Comparison of ENCODE assay signal across 1 cellular context in the genomic region with DNA sequence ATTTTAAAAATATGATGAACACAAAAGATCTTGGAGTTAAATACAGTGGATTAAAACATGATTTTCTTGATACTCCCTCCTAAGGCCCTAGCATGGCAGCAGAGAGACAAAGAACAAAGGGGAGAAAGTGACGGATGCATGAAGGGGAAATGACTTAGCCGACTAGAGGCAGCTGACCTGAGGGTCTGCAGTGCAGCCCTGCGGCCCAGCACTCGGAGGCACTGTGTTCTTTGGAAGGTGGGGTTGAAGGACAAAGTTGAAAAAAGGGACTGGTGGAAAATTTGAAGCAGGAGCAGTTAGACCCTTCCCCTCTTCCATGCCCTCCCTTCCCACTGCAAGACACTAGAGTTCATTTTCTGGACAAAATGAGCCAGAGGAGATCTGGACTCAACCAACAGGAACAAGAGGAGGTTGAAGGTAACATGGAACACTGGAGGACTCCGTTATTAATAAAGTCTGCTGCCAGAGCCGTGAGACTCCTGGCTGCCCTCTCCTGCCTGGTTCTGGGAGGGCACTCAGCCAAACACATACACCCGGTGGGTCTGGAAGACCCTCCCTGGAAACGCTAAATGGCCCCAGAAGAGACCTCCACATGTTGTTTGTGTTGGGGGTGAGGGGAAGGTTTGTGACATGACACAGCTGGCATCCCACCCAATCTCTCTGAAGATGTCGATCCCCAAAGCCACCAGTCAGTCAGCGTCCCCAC.
TF ChIP-seq lines count a peak whose summit lies in the region.

No MANE protein-coding gene starts in this region.

TF ChIP-seq in K562, 482 proteins besides CTCF, POLR2A, EP300 and RAD21 (continued from another document):
- TF ChIP-seq, protein P1, sequence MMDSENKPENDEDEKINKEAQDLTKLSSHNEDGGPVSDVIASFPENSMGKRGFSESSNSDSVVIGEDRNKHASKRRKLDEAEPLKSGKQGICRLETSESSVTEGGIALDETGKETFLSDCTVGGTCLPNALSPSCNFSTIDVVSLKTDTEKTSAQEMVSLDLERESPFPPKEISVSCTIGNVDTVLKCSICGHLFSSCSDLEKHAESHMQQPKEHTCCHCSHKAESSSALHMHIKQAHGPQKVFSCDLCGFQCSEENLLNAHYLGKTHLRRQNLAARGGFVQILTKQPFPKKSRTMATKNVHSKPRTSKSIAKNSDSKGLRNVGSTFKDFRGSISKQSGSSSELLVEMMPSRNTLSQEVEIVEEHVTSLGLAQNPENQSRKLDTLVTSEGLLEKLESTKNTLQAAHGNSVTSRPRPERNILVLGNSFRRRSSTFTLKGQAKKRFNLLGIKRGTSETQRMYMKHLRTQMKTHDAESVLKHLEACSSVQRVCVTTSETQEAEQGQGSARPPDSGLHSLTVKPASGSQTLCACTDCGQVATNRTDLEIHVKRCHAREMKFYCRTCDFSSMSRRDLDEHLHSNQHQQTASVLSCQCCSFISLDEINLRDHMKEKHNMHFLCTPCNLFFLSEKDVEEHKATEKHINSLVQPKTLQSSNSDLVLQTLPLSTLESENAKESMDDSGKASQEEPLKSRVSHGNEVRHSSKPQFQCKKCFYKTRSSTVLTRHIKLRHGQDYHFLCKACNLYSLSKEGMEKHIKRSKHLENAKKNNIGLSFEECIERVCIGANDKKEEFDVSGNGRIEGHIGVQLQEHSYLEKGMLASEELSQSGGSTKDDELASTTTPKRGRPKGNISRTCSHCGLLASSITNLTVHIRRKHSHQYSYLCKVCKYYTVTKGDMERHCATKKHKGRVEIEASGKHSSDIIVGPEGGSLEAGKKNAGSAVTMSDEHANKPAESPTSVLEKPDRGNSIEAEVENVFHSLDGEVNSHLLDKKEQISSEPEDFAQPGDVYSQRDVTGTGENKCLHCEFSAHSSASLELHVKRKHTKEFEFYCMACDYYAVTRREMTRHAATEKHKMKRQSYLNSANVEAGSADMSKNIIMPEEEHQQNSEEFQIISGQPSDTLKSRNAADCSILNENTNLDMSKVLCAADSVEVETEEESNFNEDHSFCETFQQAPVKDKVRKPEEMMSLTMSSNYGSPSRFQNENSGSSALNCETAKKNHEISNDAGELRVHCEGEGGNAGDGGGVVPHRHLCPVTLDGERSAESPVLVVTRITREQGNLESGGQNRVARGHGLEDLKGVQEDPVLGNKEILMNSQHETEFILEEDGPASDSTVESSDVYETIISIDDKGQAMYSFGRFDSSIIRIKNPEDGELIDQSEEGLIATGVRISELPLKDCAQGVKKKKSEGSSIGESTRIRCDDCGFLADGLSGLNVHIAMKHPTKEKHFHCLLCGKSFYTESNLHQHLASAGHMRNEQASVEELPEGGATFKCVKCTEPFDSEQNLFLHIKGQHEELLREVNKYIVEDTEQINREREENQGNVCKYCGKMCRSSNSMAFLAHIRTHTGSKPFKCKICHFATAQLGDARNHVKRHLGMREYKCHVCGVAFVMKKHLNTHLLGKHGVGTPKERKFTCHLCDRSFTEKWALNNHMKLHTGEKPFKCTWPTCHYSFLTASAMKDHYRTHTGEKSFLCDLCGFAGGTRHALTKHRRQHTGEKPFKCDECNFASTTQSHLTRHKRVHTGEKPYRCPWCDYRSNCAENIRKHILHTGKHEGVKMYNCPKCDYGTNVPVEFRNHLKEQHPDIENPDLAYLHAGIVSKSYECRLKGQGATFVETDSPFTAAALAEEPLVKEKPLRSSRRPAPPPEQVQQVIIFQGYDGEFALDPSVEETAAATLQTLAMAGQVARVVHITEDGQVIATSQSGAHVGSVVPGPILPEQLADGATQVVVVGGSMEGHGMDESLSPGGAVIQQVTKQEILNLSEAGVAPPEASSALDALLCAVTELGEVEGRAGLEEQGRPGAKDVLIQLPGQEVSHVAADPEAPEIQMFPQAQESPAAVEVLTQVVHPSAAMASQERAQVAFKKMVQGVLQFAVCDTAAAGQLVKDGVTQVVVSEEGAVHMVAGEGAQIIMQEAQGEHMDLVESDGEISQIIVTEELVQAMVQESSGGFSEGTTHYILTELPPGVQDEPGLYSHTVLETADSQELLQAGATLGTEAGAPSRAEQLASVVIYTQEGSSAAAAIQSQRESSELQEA (IDR thresholded peaks at IDR 0.05; ENCODE audit: low read depth): no peak
